8 cellular contexts compared by ENCODE assay signal in the genomic region with DNA sequence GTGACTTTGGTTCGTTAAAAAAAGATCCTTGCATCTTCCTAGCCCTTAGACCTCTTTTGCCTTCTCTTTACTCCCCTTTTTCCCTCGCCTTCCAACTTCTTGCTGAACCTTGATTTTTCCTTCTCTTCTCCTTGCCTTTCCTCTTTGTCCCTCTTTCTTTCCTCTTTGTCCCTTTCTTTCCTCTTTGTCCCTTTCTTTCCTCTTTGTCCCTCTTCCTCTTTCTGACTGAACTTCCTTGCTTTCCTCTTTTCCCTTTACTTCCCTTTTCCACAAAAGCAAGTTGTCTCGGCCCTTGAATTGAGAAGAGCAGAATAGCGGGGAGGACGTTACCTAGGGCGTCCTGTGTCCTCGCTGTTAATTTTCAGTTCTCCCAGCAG. TPM values are rescaled to one million over a fixed set of nuclear protein-coding genes. Genes with fewer than 3 reads are reported as not detected.
DNase-seq lines count a peak whose midpoint lies in the region; ATAC-seq and TF ChIP-seq lines count a peak whose summit lies in the region.

No MANE protein-coding gene starts in this region.

- WGBS in esophagus muscularis mucosa, result 33% methylated on average over 7 of the region's 7 CpGs

- TF ChIP-seq CTCF in GM12875 (IDR thresholded peaks at IDR 0.05; ENCODE audit: borderline replicate concordance, insufficient read depth, low read depth, low read length) (no peak), esophagus muscularis mucosa (IDR thresholded peaks at IDR 0.05) (no peak), retinal pigment epithelial cell (conservative IDR thresholded peaks at IDR 0.05; ENCODE audit: low read depth, low read length) (no peak)

- H3K4me3 ChIP-seq in GM12875 (ENCODE audit: low read depth, low read length), result peak overlapping the region; percentile 91
- H3K4me3 ChIP-seq in esophagus muscularis mucosa, result peak overlapping the region; percentile 77 to 96 (median 92)
- H3K4me3 ChIP-seq in retinal pigment epithelial cell (ENCODE audit: low read length), result peak overlapping the region; percentile 83

- H3K9me3 ChIP-seq in esophagus muscularis mucosa, result no peaks in the 10 kb centered on the region

- H3K4me1 ChIP-seq in esophagus muscularis mucosa, result peaks cover 10 to 32% (median 23%) of the 10 kb centered on the region in 4 donors

- no peaks in the 10 kb centered on the region for H3K36me3 ChIP-seq in esophagus muscularis mucosa

- no peak for TF ChIP-seq EP300 in esophagus muscularis mucosa (IDR thresholded peaks at IDR 0.05)

- peak overlapping the region; percentile 91 to 94 (median 92) for H3K27ac ChIP-seq in esophagus muscularis mucosa (replicated peaks in 1 of 4)

- DNase-seq in OCI-M1 (lab: John Stamatoyannopoulos, UW) (peak; percentile 53), esophagus muscularis mucosa (ENCODE audit: extremely low spot score) (no peak), retinal pigment epithelial cell (ENCODE audit: low read depth) (no peak), inferior parietal cortex (ENCODE audit: extremely low spot score) (no peak)
- no peak for DNase-seq in stimulated activated CD4-positive, alpha-beta T cell treated with anti-CD3 and anti-CD28 coated beads, Interleukin-2, amount 100 ng/mL, for 48 hours

- intact Hi-C loops in esophagus muscularis mucosa (cut with DNase I), result loop anchor here (1.0 to 5.0 kb wide), 6 partner anchors 61 to 696 kb away; partner anchors contain the start of gene FOCAD

- no peaks in the 10 kb centered on the region for H3K27me3 ChIP-seq in esophagus muscularis mucosa

- no peak for ATAC-seq in GM21423 (IDR thresholded peaks at IDR 0.05; ENCODE audit: unreplicated experiment)
- ATAC-seq in HG03571 (IDR thresholded peaks at IDR 0.05; ENCODE audit: unreplicated experiment), result no peak

- no peak for TF ChIP-seq POLR2A in esophagus muscularis mucosa (IDR thresholded peaks at IDR 0.05; ENCODE audit: low read depth)

RNA-seq across cellular contexts. Expression of gene MLLT3, which starts 1.4 kb away (rescaled TPM):
- total RNA-seq in esophagus muscularis mucosa, result 10 to 100 TPM; 14.1 to 30.7 (median 18.0) TPM
